Comparison of ENCODE assay signal across 8 cellular contexts in genomic region chr2:32948266-32948665, GRCh38. TPM values are rescaled to one million over a fixed set of nuclear protein-coding genes. Genes with fewer than 3 reads are reported as not detected.
DNase-seq lines count a peak whose midpoint lies in the region; TF ChIP-seq lines count a peak whose summit lies in the region.

No MANE protein-coding gene starts in this region.

- no peak overlapping the region for H3K27ac Mint-ChIP-seq in activated CD4-positive, alpha-beta T cell treated with anti-CD3 and anti-CD28 coated beads, Interleukin-2, amount 10 ng/mL, durations not matched to agents 7 days and 5 days
- no peak overlapping the region for H3K27ac Mint-ChIP-seq in activated T-helper 2 cell treated with anti-CD3 and anti-CD28 coated beads, Interferon-gamma antibody, Interleukin-2, Interleukin-4, amounts not matched to agents 10 μg/mL and 5 μg/mL and 100 μg/mL, durations not matched to agents 14 hours and 24 hours and 36 hours

- TF ChIP-seq POLR2A in Peyer's patch (IDR thresholded peaks at IDR 0.05), result no peak

- H3K27ac ChIP-seq in iPS-20b (ENCODE audit: low read length) (no peak overlapping the region), stomach smooth muscle (ENCODE audit: low read length) (peak overlapping the region; percentile 60), Peyer's patch (no peak overlapping the region)

- POLR2A ChIA-PET in activated CD4-positive, alpha-beta T cell treated with anti-CD3 and anti-CD28 coated beads, Interleukin-2, amount 10 ng/mL, durations not matched to agents 7 days and 5 days (lab: Charles Lee), result no interaction called here

- CTCF ChIA-PET in activated CD4-positive, alpha-beta T cell treated with anti-CD3 and anti-CD28 coated beads, Interleukin-2, amount 10 ng/mL, durations not matched to agents 7 days and 5 days (lab: Charles Lee), result no interaction called here

- peaks cover 36% of the 10 kb centered on the region for H3K27me3 Mint-ChIP-seq in activated CD4-positive, alpha-beta T cell treated with anti-CD3 and anti-CD28 coated beads, Interleukin-2, amount 10 ng/mL, durations not matched to agents 7 days and 5 days
- peaks cover 37% of the 10 kb centered on the region for H3K27me3 Mint-ChIP-seq in activated T-helper 2 cell treated with anti-CD3 and anti-CD28 coated beads, Interferon-gamma antibody, Interleukin-2, Interleukin-4, amounts not matched to agents 10 μg/mL and 5 μg/mL and 100 μg/mL, durations not matched to agents 14 hours and 24 hours and 36 hours (ENCODE audit: low read depth)

- no peaks in the 10 kb centered on the region for H3K9me3 Mint-ChIP-seq in activated CD4-positive, alpha-beta T cell treated with anti-CD3 and anti-CD28 coated beads, Interleukin-2, amount 10 ng/mL, durations not matched to agents 7 days and 5 days
- no peaks in the 10 kb centered on the region for H3K9me3 Mint-ChIP-seq in activated T-helper 2 cell treated with anti-CD3 and anti-CD28 coated beads, Interferon-gamma antibody, Interleukin-2, Interleukin-4, amounts not matched to agents 10 μg/mL and 5 μg/mL and 100 μg/mL, durations not matched to agents 14 hours and 24 hours and 36 hours

- H3K9ac ChIP-seq in iPS-20b (ENCODE audit: low read depth, low read length) (peak overlapping the region; percentile 61; the same call in 1 of the 2 replicates), stomach smooth muscle (ENCODE audit: low read length in 2 of 2) (peak overlapping the region; percentile 59 to 68)

- intact Hi-C loops in activated T-helper 2 cell treated with anti-CD3 and anti-CD28 coated beads, Interferon-gamma antibody, Interleukin-2, Interleukin-4, amounts not matched to agents 10 μg/mL and 5 μg/mL and 100 μg/mL, durations not matched to agents 14 hours and 24 hours and 36 hours (cut with micrococcal nuclease), result loop anchor here (5.0 to 10.0 kb wide), 7 partner anchors 173 to 649 kb away; partner anchors contain the start of genes FAM98A and TTC27
- intact Hi-C loops in posterior vena cava (cut with DNase I), result loop anchor here in 1 of 2 donors (5.0 kb wide), 1 partner anchor 176 kb away; no protein-coding TSS in a partner anchor

- H3K4me1 ChIP-seq in iPS-20b (ENCODE audit: insufficient read depth, low read length) (peaks cover 4% of the 10 kb centered on the region; the same call in 1 of the 2 replicates), stomach smooth muscle (ENCODE audit: control insufficient read depth, insufficient read depth, low read length) (peaks cover 33% of the 10 kb centered on the region), Peyer's patch (peaks cover 0 to 5% (median 2%) of the 10 kb centered on the region in 4 donors)

- no peak for TF ChIP-seq CTCF in Peyer's patch (IDR thresholded peaks at IDR 0.05)

- H3K4me3 Mint-ChIP-seq in activated CD4-positive, alpha-beta T cell treated with anti-CD3 and anti-CD28 coated beads, Interleukin-2, amount 10 ng/mL, durations not matched to agents 7 days and 5 days, result peak overlapping the region; percentile 60
- H3K4me3 Mint-ChIP-seq in activated T-helper 2 cell treated with anti-CD3 and anti-CD28 coated beads, Interferon-gamma antibody, Interleukin-2, Interleukin-4, amounts not matched to agents 10 μg/mL and 5 μg/mL and 100 μg/mL, durations not matched to agents 14 hours and 24 hours and 36 hours (ENCODE audit: low read depth), result peak overlapping the region; percentile 71

- no peak for DNase-seq in activated CD4-positive, alpha-beta T cell treated with anti-CD3 and anti-CD28 coated beads, Interleukin-2, amount 10 ng/mL, durations not matched to agents 7 days and 5 days
- no peak for DNase-seq in activated CD4-positive, alpha-beta T cell treated with anti-CD3 and anti-CD28 coated beads for 4 hours
- DNase-seq in activated T-helper 2 cell treated with anti-CD3 and anti-CD28 coated beads, Interferon-gamma antibody, Interleukin-2, Interleukin-4, amounts not matched to agents 10 μg/mL and 5 μg/mL and 100 μg/mL, durations not matched to agents 14 hours and 24 hours and 36 hours (ENCODE audit: low spot score), result no peak
- DNase-seq in Peyer's patch (no peak), NCI-H748 (lab: John Stamatoyannopoulos, UW; ENCODE audit: unreplicated experiment) (no peak), posterior vena cava (ENCODE audit: low spot score) (no peak)

- H3K4me3 ChIP-seq in iPS-20b (ENCODE audit: low read length) (peak overlapping the region; percentile 66), stomach smooth muscle (ENCODE audit: low read length in 2 of 2) (peak overlapping the region; percentile 83 to 85), Peyer's patch (peak overlapping the region in 2 of 4 donors; percentile 71 to 91)

- H3K4me1 Mint-ChIP-seq in activated CD4-positive, alpha-beta T cell treated with anti-CD3 and anti-CD28 coated beads, Interleukin-2, amount 10 ng/mL, durations not matched to agents 7 days and 5 days, result peaks cover 11% of the 10 kb centered on the region
- peaks cover 9% of the 10 kb centered on the region for H3K4me1 Mint-ChIP-seq in activated T-helper 2 cell treated with anti-CD3 and anti-CD28 coated beads, Interferon-gamma antibody, Interleukin-2, Interleukin-4, amounts not matched to agents 10 μg/mL and 5 μg/mL and 100 μg/mL, durations not matched to agents 14 hours and 24 hours and 36 hours (ENCODE audit: low read depth)

- peaks cover 9% of the 10 kb centered on the region; the same call in 1 of the 2 replicates for H3K27me3 ChIP-seq in iPS-20b (ENCODE audit: insufficient read depth, low read length)
- no peaks in the 10 kb centered on the region for H3K27me3 ChIP-seq in stomach smooth muscle (ENCODE audit: control insufficient read depth in 1 of 2, insufficient read depth in 2 of 2, low read length in 2 of 2)
- no peaks in the 10 kb centered on the region for H3K27me3 ChIP-seq in Peyer's patch

- H3K9me3 ChIP-seq in iPS-20b (ENCODE audit: insufficient read depth, low read depth, low read length) (no peaks in the 10 kb centered on the region), stomach smooth muscle (ENCODE audit: control insufficient read depth in 2 of 2, low read length in 2 of 2) (no peaks in the 10 kb centered on the region), Peyer's patch (no peaks in the 10 kb centered on the region)

- H3K36me3 Mint-ChIP-seq in activated CD4-positive, alpha-beta T cell treated with anti-CD3 and anti-CD28 coated beads, Interleukin-2, amount 10 ng/mL, durations not matched to agents 7 days and 5 days (ENCODE audit: low read depth), result no peaks in the 10 kb centered on the region
- H3K36me3 Mint-ChIP-seq in activated T-helper 2 cell treated with anti-CD3 and anti-CD28 coated beads, Interferon-gamma antibody, Interleukin-2, Interleukin-4, amounts not matched to agents 10 μg/mL and 5 μg/mL and 100 μg/mL, durations not matched to agents 14 hours and 24 hours and 36 hours (ENCODE audit: low read depth), result no peaks in the 10 kb centered on the region

- H3K36me3 ChIP-seq in iPS-20b (ENCODE audit: insufficient read depth, low read depth, low read length) (no peaks in the 10 kb centered on the region), stomach smooth muscle (ENCODE audit: control insufficient read depth in 2 of 2, insufficient read depth in 2 of 2, low read length in 2 of 2) (no peaks in the 10 kb centered on the region), Peyer's patch (no peaks in the 10 kb centered on the region)

RNA-seq across cellular contexts. Expression of gene LTBP1, which starts 1.5 kb away (rescaled TPM):
- under 1 TPM; 0.17 to 0.27 TPM for total RNA-seq in activated CD4-positive, alpha-beta T cell treated with anti-CD3 and anti-CD28 coated beads, Interleukin-2, amount 10 ng/mL, durations not matched to agents 7 days and 5 days
- total RNA-seq in activated T-helper 2 cell treated with anti-CD3 and anti-CD28 coated beads, Interferon-gamma antibody, Interleukin-2, Interleukin-4, amounts not matched to agents 10 μg/mL and 5 μg/mL and 100 μg/mL, durations not matched to agents 14 hours and 24 hours and 36 hours, result 0.34 and 0.82 TPM in 2 replicates
- total RNA-seq in Peyer's patch (10 to 100 TPM in 2 of 4 donors, 1 to 10 TPM in 2; 8.6 to 23.1 (median 13.1) TPM), posterior vena cava (100 to 1,000 TPM; 206 to 235 TPM)

Comparison
In these comparisons a context has a peak if more than half of its experiments do, and no peak if none do; other contexts are left out.
1. RNA of gene LTBP1, which starts 1.5 kb away (total RNA-seq): 206 to 235 TPM in posterior vena cava; 8.6 to 23.1 TPM in Peyer's patch, 0.34 to 0.82 TPM in activated T-helper 2 cell treated with anti-CD3 and anti-CD28 coated beads, Interferon-gamma antibody, Interleukin-2, Interleukin-4, amounts not matched to agents 10 μg/mL and 5 μg/mL and 100 μg/mL, durations not matched to agents 14 hours and 24 hours and 36 hours and 0.17 to 0.27 TPM in activated CD4-positive, alpha-beta T cell treated with anti-CD3 and anti-CD28 coated beads, Interleukin-2, amount 10 ng/mL, durations not matched to agents 7 days and 5 days; every median in the first group is over 4 times any median in the second.